18 cellular contexts compared by ENCODE assay signal in genomic region chr5:149421372-149421685, GRCh38. TPM values are rescaled to one million over a fixed set of nuclear protein-coding genes. Genes with fewer than 3 reads are reported as not detected.
DNase-seq lines count a peak whose midpoint lies in the region; ATAC-seq and TF ChIP-seq lines count a peak whose summit lies in the region.
"Had no signal": no experiment of that assay in that cellular context is flagged by ENCODE, and none has a peak within 500 bp of the region (broad histone marks: within the 10 kb centered on the region; RNA-seq: fewer than 3 reads in every experiment).

No MANE protein-coding gene starts in this region.

- CTCF ChIA-PET in activated naive CD4-positive, alpha-beta T cell treated with anti-CD3 and anti-CD28 coated beads, Interleukin-2, amount 10 ng/mL, durations not matched to agents 7 days and 5 days (lab: Charles Lee) = interaction anchor here (0.5 to 1.5 kb wide), 4 partner anchors 9 to 95 kb away, joined by 3 read pairs; no protein-coding TSS in a partner anchor
- CTCF ChIA-PET in activated naive CD4-positive, alpha-beta T cell treated with anti-CD3 and anti-CD28 coated beads for 36 hours (lab: Charles Lee) = interaction anchor here (0.7 to 3.3 kb wide), 7 partner anchors 8 to 128 kb away, joined by 3 to 19 read pairs (median 3); no protein-coding TSS in a partner anchor

- no peak overlapping the region for H3K4me3 Mint-ChIP-seq in activated naive CD4-positive, alpha-beta T cell treated with anti-CD3 and anti-CD28 coated beads, Interleukin-2, amount 10 ng/mL, durations not matched to agents 7 days and 5 days
- no peak overlapping the region for H3K4me3 Mint-ChIP-seq in activated naive CD4-positive, alpha-beta T cell treated with anti-CD3 and anti-CD28 coated beads for 36 hours
- H3K4me3 Mint-ChIP-seq: activated CD4-positive, alpha-beta T cell treated with anti-CD3 and anti-CD28 coated beads, Interleukin-2, amount 10 ng/mL, durations not matched to agents 7 days and 5 days; activated T-helper 1 cell treated with anti-CD3 and anti-CD28 coated beads, Interleukin-12 subunit alpha, Interleukin-12 subunit beta, Interleukin-2, Interleukin-4 antibody, amounts not matched to agents 30 ng/mL and 10 ng/mL and 1 ng/mL, durations not matched to agents 14 hours and 24 hours and 36 hours; natural killer cell had no signal

- peaks cover 11% of the 10 kb centered on the region for H3K4me1 Mint-ChIP-seq in activated naive CD4-positive, alpha-beta T cell treated with anti-CD3 and anti-CD28 coated beads, Interleukin-2, amount 10 ng/mL, durations not matched to agents 7 days and 5 days
- H3K4me1 Mint-ChIP-seq in activated naive CD4-positive, alpha-beta T cell treated with anti-CD3 and anti-CD28 coated beads for 36 hours (ENCODE audit: low read depth) = peaks cover 14% of the 10 kb centered on the region
- H3K4me1 Mint-ChIP-seq: natural killer cell had no signal

- no peak overlapping the region for H3K4me2 ChIP-seq in GM23248 (ENCODE audit: unreplicated experiment)

- H3K27me3 Mint-ChIP-seq in activated naive CD4-positive, alpha-beta T cell treated with anti-CD3 and anti-CD28 coated beads, Interleukin-2, amount 10 ng/mL, durations not matched to agents 7 days and 5 days = peaks cover 39% of the 10 kb centered on the region
- no peaks in the 10 kb centered on the region for H3K27me3 Mint-ChIP-seq in activated naive CD4-positive, alpha-beta T cell treated with anti-CD3 and anti-CD28 coated beads for 36 hours (ENCODE audit: low read depth)
- H3K27me3 Mint-ChIP-seq: activated CD4-positive, alpha-beta T cell treated with anti-CD3 and anti-CD28 coated beads, Interleukin-2, amount 10 ng/mL, durations not matched to agents 7 days and 5 days had no signal

- TF ChIP-seq CTCF in colonic mucosa (IDR thresholded peaks at IDR 0.05) = no peak

- no peaks in the 10 kb centered on the region for H3K9me3 ChIP-seq in GM23248 (ENCODE audit: low read depth)
- no peaks in the 10 kb centered on the region for H3K9me3 ChIP-seq in colonic mucosa
- no peaks in the 10 kb centered on the region for H3K9me3 ChIP-seq in mucosa of rectum (ENCODE audit: control insufficient read depth in 2 of 2, low read length in 2 of 2)
- no peaks in the 10 kb centered on the region for H3K9me3 ChIP-seq in stomach smooth muscle (ENCODE audit: control insufficient read depth in 2 of 2, low read length in 2 of 2)

- no peak for DNase-seq in GM23248
- DNase-seq in colonic mucosa = no peak
- no peak for DNase-seq in activated naive CD4-positive, alpha-beta T cell treated with anti-CD3 and anti-CD28 coated beads, Interleukin-2, amount 10 ng/mL, durations not matched to agents 7 days and 5 days
- no peak for DNase-seq in activated naive CD4-positive, alpha-beta T cell treated with anti-CD3 and anti-CD28 coated beads for 36 hours
- DNase-seq in NCI-H1930 (lab: John Stamatoyannopoulos, UW) = no peak
- DNase-seq: activated CD4-positive, alpha-beta T cell treated with anti-CD3 and anti-CD28 coated beads, Interleukin-2, amount 10 ng/mL, durations not matched to agents 7 days and 5 days; anterior cingulate cortex; DMS153; natural killer cell; NCI-H2081 treated with DMSO at 0.1 percent for 48 hours; small intestine; T-helper 9 cell had no signal

- H3K9ac ChIP-seq in GM23248 (no peak overlapping the region), colonic mucosa (ENCODE audit: low read depth in 2 of 2, low read length in 2 of 2) (peak overlapping the region in 1 of 2 donors; percentile 31), mucosa of rectum (ENCODE audit: low read depth in 1 of 2, low read length in 2 of 2) (no peak overlapping the region), stomach smooth muscle (ENCODE audit: low read length in 2 of 2) (peak overlapping the region; percentile 44 to 69)

- H3K27me3 ChIP-seq in GM23248 (replicated peaks; ENCODE audit: insufficient read depth) = no peaks in the 10 kb centered on the region
- no peaks in the 10 kb centered on the region for H3K27me3 ChIP-seq in colonic mucosa
- H3K27me3 ChIP-seq in mucosa of rectum (ENCODE audit: control insufficient read depth in 2 of 2, insufficient read depth in 2 of 2, low read length in 2 of 2) = no peaks in the 10 kb centered on the region
- H3K27me3 ChIP-seq in stomach smooth muscle (ENCODE audit: control insufficient read depth in 1 of 2, insufficient read depth in 2 of 2, low read length in 2 of 2) = no peaks in the 10 kb centered on the region

- no peaks in the 10 kb centered on the region for H3K36me3 Mint-ChIP-seq in activated naive CD4-positive, alpha-beta T cell treated with anti-CD3 and anti-CD28 coated beads, Interleukin-2, amount 10 ng/mL, durations not matched to agents 7 days and 5 days
- H3K36me3 Mint-ChIP-seq in activated naive CD4-positive, alpha-beta T cell treated with anti-CD3 and anti-CD28 coated beads for 36 hours (ENCODE audit: low read depth) = no peaks in the 10 kb centered on the region
- H3K36me3 Mint-ChIP-seq: natural killer cell had no signal

- intact Hi-C loops in colonic mucosa (cut with DNase I) = no loop called here
- intact Hi-C loops in activated naive CD4-positive, alpha-beta T cell treated with anti-CD3 and anti-CD28 coated beads for 36 hours (cut with micrococcal nuclease) = no loop called here

- H3K27ac Mint-ChIP-seq in activated naive CD4-positive, alpha-beta T cell treated with anti-CD3 and anti-CD28 coated beads, Interleukin-2, amount 10 ng/mL, durations not matched to agents 7 days and 5 days = no peak overlapping the region
- H3K27ac Mint-ChIP-seq in activated naive CD4-positive, alpha-beta T cell treated with anti-CD3 and anti-CD28 coated beads for 36 hours = no peak overlapping the region
- H3K27ac Mint-ChIP-seq: activated CD4-positive, alpha-beta T cell treated with anti-CD3 and anti-CD28 coated beads, Interleukin-2, amount 10 ng/mL, durations not matched to agents 7 days and 5 days; activated T-helper 1 cell treated with anti-CD3 and anti-CD28 coated beads, Interleukin-12 subunit alpha, Interleukin-12 subunit beta, Interleukin-2, Interleukin-4 antibody, amounts not matched to agents 30 ng/mL and 10 ng/mL and 1 ng/mL, durations not matched to agents 14 hours and 24 hours and 36 hours; natural killer cell had no signal

- no peak for ATAC-seq in GM19023 (IDR thresholded peaks at IDR 0.05; ENCODE audit: unreplicated experiment)
- ATAC-seq: natural killer cell had no signal

- H3K4me1 ChIP-seq in GM23248 (ENCODE audit: insufficient read depth) (peaks cover 26% of the 10 kb centered on the region), colonic mucosa (no peaks in the 10 kb centered on the region), mucosa of rectum (ENCODE audit: control insufficient read depth in 2 of 2, insufficient read depth in 2 of 2, low read length in 2 of 2) (peaks cover 5 to 15% of the 10 kb centered on the region in 2 donors), stomach smooth muscle (ENCODE audit: control insufficient read depth, insufficient read depth, low read length) (peaks cover 86% of the 10 kb centered on the region)

- H2AFZ ChIP-seq in GM23248 = no peak overlapping the region

- no peaks in the 10 kb centered on the region for H3K9me2 ChIP-seq in GM23248 (ENCODE audit: insufficient read depth)

- H3K4me3 ChIP-seq in GM23248 (no peak overlapping the region), colonic mucosa (no peak overlapping the region), mucosa of rectum (ENCODE audit: low read length in 2 of 2) (no peak overlapping the region), stomach smooth muscle (ENCODE audit: low read length in 2 of 2) (peak overlapping the region in 1 of 2 donors; percentile 100)

- H3K27ac ChIP-seq in GM23248 (peak overlapping the region; percentile 48), colonic mucosa (peak overlapping the region; percentile 19), mucosa of rectum (ENCODE audit: low read depth in 2 of 2, low read length in 2 of 2) (peak overlapping the region; percentile 54 to 85), stomach smooth muscle (ENCODE audit: low read length) (peak overlapping the region; percentile 100)

- peaks cover 42% of the 10 kb centered on the region; the same call in 1 of the 2 replicates for H3K36me3 ChIP-seq in GM23248 (ENCODE audit: low read depth)
- no peaks in the 10 kb centered on the region for H3K36me3 ChIP-seq in colonic mucosa
- peaks cover 5 to 11% of the 10 kb centered on the region in 2 donors for H3K36me3 ChIP-seq in mucosa of rectum (ENCODE audit: control insufficient read depth in 2 of 2, insufficient read depth in 2 of 2, low read length in 2 of 2)
- peaks cover 91 to 93% of the 10 kb centered on the region in 2 donors for H3K36me3 ChIP-seq in stomach smooth muscle (ENCODE audit: control insufficient read depth in 2 of 2, insufficient read depth in 2 of 2, low read length in 2 of 2)

- no peaks in the 10 kb centered on the region for H3K9me3 Mint-ChIP-seq in activated naive CD4-positive, alpha-beta T cell treated with anti-CD3 and anti-CD28 coated beads, Interleukin-2, amount 10 ng/mL, durations not matched to agents 7 days and 5 days
- H3K9me3 Mint-ChIP-seq in activated naive CD4-positive, alpha-beta T cell treated with anti-CD3 and anti-CD28 coated beads for 36 hours = no peaks in the 10 kb centered on the region
- H3K9me3 Mint-ChIP-seq: activated CD4-positive, alpha-beta T cell treated with anti-CD3 and anti-CD28 coated beads, Interleukin-2, amount 10 ng/mL, durations not matched to agents 7 days and 5 days; activated T-helper 1 cell treated with anti-CD3 and anti-CD28 coated beads, Interleukin-12 subunit alpha, Interleukin-12 subunit beta, Interleukin-2, Interleukin-4 antibody, amounts not matched to agents 30 ng/mL and 10 ng/mL and 1 ng/mL, durations not matched to agents 14 hours and 24 hours and 36 hours; natural killer cell had no signal

- peaks cover 59% of the 10 kb centered on the region for H3F3A ChIP-seq in GM23248 (ENCODE audit: insufficient read depth)

- WGBS in GM23248 (ENCODE audit: low coverage in 1 of 2, low lambda C conversion rate in 2 of 2, missing lambda C conversion rate in 2 of 2), 2 experiments = 88 to 89% methylated on average over 7 of the region's 7 CpGs

- no peaks in the 10 kb centered on the region for H4K20me1 ChIP-seq in GM23248 (ENCODE audit: insufficient read depth)

- peaks cover 60% of the 10 kb centered on the region for H3K79me2 ChIP-seq in GM23248 (ENCODE audit: insufficient read depth)

- in situ Hi-C loops in GM23248 (cut with MboI) = no loop called here

RNA-seq across cellular contexts. Expression of gene IL17B, which starts 42.2 kb away (rescaled TPM):
- not detected in 2 replicates for total RNA-seq in GM23248 (2014; rRNA removed; shearing (Covaris generic))
- polyA plus RNA-seq in GM23248 (2016; fragmentation: Nextera tagmentation; extraction: Ambion mirVana) = 0.29 and 0.43 TPM in 2 replicates
- total RNA-seq in colonic mucosa = under 1 TPM in 1 of 2 donors, not detected in 1; 0.42 TPM
- not detected for total RNA-seq in activated naive CD4-positive, alpha-beta T cell treated with anti-CD3 and anti-CD28 coated beads for 36 hours
- total RNA-seq: activated CD4-positive, alpha-beta T cell treated with anti-CD3 and anti-CD28 coated beads, Interleukin-2, amount 10 ng/mL, durations not matched to agents 7 days and 5 days; activated T-helper 1 cell treated with anti-CD3 and anti-CD28 coated beads, Interleukin-12 subunit alpha, Interleukin-12 subunit beta, Interleukin-2, Interleukin-4 antibody, amounts not matched to agents 30 ng/mL and 10 ng/mL and 1 ng/mL, durations not matched to agents 14 hours and 24 hours and 36 hours; MCF 10A; natural killer cell; ureter had no signal

Comparison
In these comparisons a context has a peak if more than half of its experiments do, and no peak if none do; other contexts are left out.
1. H3K27ac ChIP-seq: peak in every context shown above with its lines; median percentile 100 in stomach smooth muscle; 70 in mucosa of rectum; 48 in GM23248; 19 in colonic mucosa.
2. H3K9ac ChIP-seq: peak in stomach smooth muscle (2 of 2); none in GM23248 (single experiment) and mucosa of rectum (0 of 2).